Comparison of ENCODE assay signal across 8 cellular contexts in genomic region chr3:184154909-184155643, GRCh38. TPM values are rescaled to one million over a fixed set of nuclear protein-coding genes. Genes with fewer than 3 reads are reported as not detected.
DNase-seq lines count a peak whose midpoint lies in the region; ATAC-seq, FAIRE-seq and TF ChIP-seq lines count a peak whose summit lies in the region.

Gene DVL3, plus strand, starts transcription at chr3:184155377. Its CDS starts 259 bp downstream, at chr3:184155636.

- peak within 1 kb of the TSS; percentile 67 for H3K27ac ChIP-seq in SK-N-MC
- peak within 1 kb of the TSS; percentile 75 for H3K27ac ChIP-seq in astrocyte (ENCODE audit: low read depth, low read length)
- H3K27ac ChIP-seq in right cardiac atrium (ENCODE audit: low read length), result peak within 1 kb of the TSS; percentile 98

- intact Hi-C loops in right cardiac atrium (cut with DNase I) (no loop called here), posterior vena cava (cut with DNase I) (no loop called here)

- H3K9me3 ChIP-seq in SK-N-MC (ENCODE audit: low read depth, low read length) (no peaks in the 10 kb centered on the region), astrocyte (ENCODE audit: insufficient read depth, low read depth, low read length) (no peaks in the 10 kb centered on the region), right cardiac atrium (ENCODE audit: control insufficient read depth, low read length) (no peaks in the 10 kb centered on the region)

- H3K4me3 ChIP-seq in GM06990 (replicated peaks; ENCODE audit: low read depth, low read length) (peak within 1 kb of the TSS; percentile 93), SK-N-MC (peak within 1 kb of the TSS; percentile 100), astrocyte (ENCODE audit: insufficient read depth, low read depth, low read length) (peak within 1 kb of the TSS; percentile 92), right cardiac atrium (ENCODE audit: low read length) (peak within 1 kb of the TSS; percentile 99)

- H3K9me3 Mint-ChIP-seq in astrocyte (ENCODE audit: unreplicated experiment), result no peaks in the 10 kb centered on the region

- DNase-seq in GM06990 (ENCODE audit: extremely low read depth, insufficient read length) (peak; percentile 80), KG1 (lab: John Stamatoyannopoulos, UW) (peak; percentile 19), SK-N-MC (ENCODE audit: low read depth, low spot score) (no peak), astrocyte (ENCODE audit: low read depth) (peak; percentile 37), right cardiac atrium (peak; percentile 77 to 91 (median 90)), posterior vena cava (ENCODE audit: low spot score) (peak; percentile 93), NCI-H1048 (lab: John Stamatoyannopoulos, UW) (no peak)

- peak within 1 kb of the TSS; percentile 91 for H3K27ac Mint-ChIP-seq in astrocyte (ENCODE audit: unreplicated experiment)

- peak within 1 kb of the TSS; percentile 96 for H3K4me3 Mint-ChIP-seq in astrocyte (ENCODE audit: unreplicated experiment)

- peak within 1 kb of the TSS; percentile 95 for H3K9ac ChIP-seq in SK-N-MC (ENCODE audit: insufficient read length)
- H3K9ac ChIP-seq in astrocyte (ENCODE audit: low read length), result peak within 1 kb of the TSS; percentile 91

- no peaks in the 10 kb centered on the region for H3K36me3 ChIP-seq in GM06990 (ENCODE audit: control insufficient read depth, insufficient read depth, low read length)
- 0 out of 2 replicates have a peak, but pooled peaks cover 3% of the 10 kb centered on the region for H3K36me3 ChIP-seq in SK-N-MC (ENCODE audit: insufficient read depth, low read length)
- H3K36me3 ChIP-seq in astrocyte (ENCODE audit: insufficient read depth, low read length), result peaks cover 4% of the 10 kb centered on the region

- peaks cover 44% of the 10 kb centered on the region for H3K79me2 ChIP-seq in astrocyte (ENCODE audit: insufficient read depth, low read length)

- peak; percentile 80 for ATAC-seq in GM21786 (IDR thresholded peaks at IDR 0.05; ENCODE audit: unreplicated experiment)
- peak; percentile 87 to 90 for ATAC-seq in right cardiac atrium

- H3K4me2 ChIP-seq in astrocyte (ENCODE audit: low read length), result peak within 1 kb of the TSS; percentile 99

- peak within 1 kb of the TSS; percentile 95 for H2AFZ ChIP-seq in astrocyte (ENCODE audit: low read depth, low read length)

- WGBS in right cardiac atrium, result under 1% methylated on average over 84 of the region's 84 CpGs

- H4K20me1 ChIP-seq in astrocyte (ENCODE audit: insufficient read depth, low read length), result peaks cover 40% of the 10 kb centered on the region

- TF ChIP-seq CTCF in GM06990 (IDR thresholded peaks at IDR 0.05; ENCODE audit: insufficient read depth, low read length, poor library complexity, severe bottlenecking) (no peak), astrocyte (IDR thresholded peaks at IDR 0.05; ENCODE audit: insufficient read depth, low read depth, low read length) (no peak)

- peaks cover 2% of the 10 kb centered on the region for H3K36me3 Mint-ChIP-seq in astrocyte (ENCODE audit: low read depth, unreplicated experiment)

- H3K4me1 ChIP-seq in astrocyte (ENCODE audit: insufficient read depth, low read length), result peaks cover 18% of the 10 kb centered on the region
- peaks cover 9% of the 10 kb centered on the region for H3K4me1 ChIP-seq in right cardiac atrium (ENCODE audit: control insufficient read depth, insufficient read depth, low read length)

- no peak for FAIRE-seq in astrocyte (lab: Jason Lieb, UNC)

- H3K27me3 ChIP-seq in GM06990 (replicated peaks; ENCODE audit: control insufficient read depth, insufficient read depth, low read length) (no peaks in the 10 kb centered on the region), astrocyte (ENCODE audit: insufficient read depth, low read length) (no peaks in the 10 kb centered on the region), right cardiac atrium (ENCODE audit: control insufficient read depth, insufficient read depth) (no peaks in the 10 kb centered on the region)

- no peaks in the 10 kb centered on the region for H3K27me3 Mint-ChIP-seq in astrocyte (ENCODE audit: low read depth, unreplicated experiment)

- peaks cover 11% of the 10 kb centered on the region for H3K4me1 Mint-ChIP-seq in astrocyte (ENCODE audit: low read depth, unreplicated experiment)

RNA-seq across cellular contexts. Expression of gene DVL3, which starts in this region (rescaled TPM):
- total RNA-seq in astrocyte, result 107 and 110 TPM in 2 replicates
- total RNA-seq in right cardiac atrium, result 10 to 100 TPM; 61.1 to 67.4 (median 65.3) TPM
- polyA plus RNA-seq in right cardiac atrium, result 39.8 TPM
- 10 to 100 TPM; 67.3 to 70.7 TPM for total RNA-seq in posterior vena cava

Comparison
In these comparisons a context has a peak if more than half of its experiments do, and no peak if none do; other contexts are left out.
1. DNase-seq: peak in GM06990 (single experiment), KG1 (single experiment), astrocyte (single experiment), right cardiac atrium (3 of 3) and posterior vena cava (single experiment); none in SK-N-MC (single experiment) and NCI-H1048 (single experiment).
2. Peak in every context shown above with its lines, with median percentiles within 50 percentile points of each other: H3K4me3 ChIP-seq and H3K27ac ChIP-seq.